12 cellular contexts compared by ENCODE assay signal in genomic region chr13:103078145-103078544, GRCh38.
DNase-seq lines count a peak whose midpoint lies in the region; ATAC-seq and FAIRE-seq lines count a peak whose summit lies in the region.
"Had no signal": no experiment of that assay in that cellular context is flagged by ENCODE, and none has a peak within 500 bp of the region (broad histone marks: within the 10 kb centered on the region; RNA-seq: fewer than 3 reads in every experiment).

No MANE protein-coding gene starts in this region.

- FAIRE-seq in GM18507 (lab: Jason Lieb, UNC), result peak; percentile 82
- FAIRE-seq: endothelial cell of umbilical vein had no signal

- DNase-seq in GM18507 (ENCODE audit: extremely low spot score, insufficient read length, low read depth), result no peak
- DNase-seq in activated CD4-positive, alpha-beta T cell treated with anti-CD3 and anti-CD28 coated beads for 48 hours, result no peak
- DNase-seq in DMS53 treated with DMSO at 0.1 percent for 48 hours (lab: John Stamatoyannopoulos, UW; ENCODE audit: unreplicated experiment), result no peak
- no peak for DNase-seq in stimulated activated naive CD4-positive, alpha-beta T cell (lab: John Stamatoyannopoulos, UW)
- no peak for DNase-seq in NCI-H146 treated with DMSO at 0.1 percent for 48 hours (lab: John Stamatoyannopoulos, UW; ENCODE audit: unreplicated experiment)
- DNase-seq: H9, NCI-H2227 treated with DMSO at 0.1 percent for 48 hours, right cardiac atrium had no signal

- ATAC-seq in GM21367 (IDR thresholded peaks at IDR 0.05; ENCODE audit: unreplicated experiment), result peak; percentile 90
- ATAC-seq in HG02970 (IDR thresholded peaks at IDR 0.05; ENCODE audit: low FRiP score, unreplicated experiment), result peak; percentile 81
- peak; percentile 69 for ATAC-seq in HG03575 (IDR thresholded peaks at IDR 0.05; ENCODE audit: extremely low read depth, insufficient number of reproducible peaks, low FRiP score, unreplicated experiment)
- ATAC-seq: right cardiac atrium had no signal
